29 cellular contexts compared by ENCODE assay signal in genomic region chr3:64680334-64680733, GRCh38.
"Had no signal": no experiment of that assay in that cellular context is flagged by ENCODE, and none has a peak within 500 bp of the region (broad histone marks: within the 10 kb centered on the region; RNA-seq: fewer than 3 reads in every experiment).

No MANE protein-coding gene starts in this region.

- H3K27ac ChIP-seq: stomach, suprapubic skin, testis, thoracic aorta, thyroid gland, tibial artery, transverse colon, upper lobe of left lung, upper lobe of right lung, uterus, vagina had no signal

- FAIRE-seq: urothelium cell line had no signal

- H3K4me1 ChIP-seq: uterus had no signal

- H3K4me3 ChIP-seq: stomach, suprapubic skin, testis, thoracic aorta, thyroid gland, tibial artery, tibial nerve, transverse colon, upper lobe of left lung, upper lobe of right lung, uterus, vagina had no signal

- H3K4me3 Mint-ChIP-seq: stimulated activated effector memory CD8-positive, alpha-beta T cell treated with anti-CD3 and anti-CD28 coated beads, Interleukin-12 subunit alpha, Interleukin-12 subunit beta, amount 100 ng/mL, for 72 hours; stimulated activated memory B cell treated with anti-CD40 and anti-IgM and Interleukin-4, amounts not matched to agents 10 μg/mL and 1 μg/mL and 100 μg/mL, for 72 hours; stimulated activated naive B cell treated with anti-CD40 and anti-IgM and Interleukin-4, amounts not matched to agents 10 μg/mL and 1 μg/mL and 100 μg/mL, for 72 hours; stimulated activated naive CD8-positive, alpha-beta T cell treated with anti-CD3 and anti-CD28 coated beads, Interleukin-15, amount 100 ng/mL, for 72 hours; stimulated activated naive CD8-positive, alpha-beta T cell treated with anti-CD3 and anti-CD28 coated beads, Interleukin-15, Interleukin-2, amounts not matched to agents 100 ng/mL and 50 ng/mL, for 24 hours; type B pancreatic cell had no signal

- H3K9me3 ChIP-seq: stomach, suprapubic skin, testis, thoracic aorta, thyroid gland, tibial artery, tibial nerve, transverse colon, upper lobe of left lung, upper lobe of right lung, uterus, vagina had no signal

- H3K4me1 Mint-ChIP-seq: stimulated activated effector memory CD8-positive, alpha-beta T cell treated with anti-CD3 and anti-CD28 coated beads, Interleukin-12 subunit alpha, Interleukin-12 subunit beta, amount 100 ng/mL, for 72 hours; stimulated activated memory B cell treated with anti-CD40 and anti-IgM and Interleukin-4, amounts not matched to agents 10 μg/mL and 1 μg/mL and 100 μg/mL, for 72 hours; stimulated activated naive B cell treated with anti-CD40 and anti-IgM and Interleukin-4, amounts not matched to agents 10 μg/mL and 1 μg/mL and 100 μg/mL, for 72 hours had no signal

- H3K27ac Mint-ChIP-seq: stimulated activated effector memory CD8-positive, alpha-beta T cell treated with anti-CD3 and anti-CD28 coated beads, Interleukin-12 subunit alpha, Interleukin-12 subunit beta, amount 100 ng/mL, for 72 hours; stimulated activated memory B cell treated with anti-CD40 and anti-IgM and Interleukin-4, amounts not matched to agents 10 μg/mL and 1 μg/mL and 100 μg/mL, for 72 hours; stimulated activated naive B cell treated with anti-CD40 and anti-IgM and Interleukin-4, amounts not matched to agents 10 μg/mL and 1 μg/mL and 100 μg/mL, for 72 hours; stimulated activated naive CD8-positive, alpha-beta T cell treated with anti-CD3 and anti-CD28 coated beads, Interleukin-15, amount 100 ng/mL, for 72 hours; stimulated activated naive CD8-positive, alpha-beta T cell treated with anti-CD3 and anti-CD28 coated beads, Interleukin-15, Interleukin-2, amounts not matched to agents 100 ng/mL and 50 ng/mL, for 24 hours; type B pancreatic cell had no signal

- H3K9me3 Mint-ChIP-seq: stimulated activated naive CD8-positive, alpha-beta T cell treated with anti-CD3 and anti-CD28 coated beads, Interleukin-15, amount 100 ng/mL, for 72 hours; stimulated activated naive CD8-positive, alpha-beta T cell treated with anti-CD3 and anti-CD28 coated beads, Interleukin-15, Interleukin-2, amounts not matched to agents 100 ng/mL and 50 ng/mL, for 24 hours; type B pancreatic cell had no signal

- DNase-seq: stimulated activated CD4-positive, alpha-beta T cell treated with anti-CD3 and anti-CD28 coated beads, Interleukin-2, amount 100 ng/mL, for 48 hours; stimulated activated CD4-positive, alpha-beta T cell treated with anti-CD3 and anti-CD28 coated beads, Interleukin-4, amount 100 ng/mL, for 1 hour; stimulated activated CD4-positive, alpha-beta T cell treated with anti-CD3 and anti-CD28 coated beads, Interleukin-4, amount 100 ng/mL, for 24 hours; stimulated activated CD4-positive, alpha-beta T cell treated with anti-CD3 and anti-CD28 coated beads, Interleukin-4, amount 100 ng/mL, for 4 hours; stimulated activated CD8-positive, alpha-beta memory T cell treated with anti-CD3 and anti-CD28 coated beads, Interleukin-4, amount 100 ng/mL, for 48 hours; stimulated activated naive B cell treated with anti-CD40 and anti-IgM and Interleukin-4, amounts not matched to agents 10 μg/mL and 1 μg/mL and 100 μg/mL, for 72 hours; stimulated activated naive CD4-positive, alpha-beta T cell; stimulated activated naive CD4-positive, alpha-beta T cell treated with Interleukin-2 at 50 U/mL for 16 hours; stimulated activated naive CD8-positive, alpha-beta T cell treated with anti-CD3 and anti-CD28 coated beads, Interleukin-15, amount 100 ng/mL, for 72 hours; stimulated activated naive CD8-positive, alpha-beta T cell treated with anti-CD3 and anti-CD28 coated beads, Interleukin-15, Interleukin-2, amounts not matched to agents 100 U/mL and 50 U/mL, for 24 hours; stomach; substantia nigra; testis; thyroid gland; tibial artery; transverse colon; trophoblast cell; upper lobe of left lung; upper lobe of right lung; uterus had no signal

- H3K27me3 ChIP-seq: testis, thyroid gland, tibial artery, tibial nerve, upper lobe of left lung, upper lobe of right lung, uterus, vagina had no signal

- ATAC-seq: stimulated activated effector memory CD8-positive, alpha-beta T cell treated with anti-CD3 and anti-CD28 coated beads, Interleukin-12 subunit alpha, Interleukin-12 subunit beta, amount 100 ng/mL, for 72 hours; stimulated activated memory B cell treated with anti-CD40 and anti-IgM and Interleukin-4, amounts not matched to agents 10 μg/mL and 1 μg/mL and 100 μg/mL, for 72 hours; stimulated activated naive B cell treated with anti-CD40 and anti-IgM and Interleukin-4, amounts not matched to agents 10 μg/mL and 1 μg/mL and 100 μg/mL, for 72 hours; stimulated activated naive CD8-positive, alpha-beta T cell treated with anti-CD3 and anti-CD28 coated beads, Interleukin-15, amount 100 ng/mL, for 72 hours; stimulated activated naive CD8-positive, alpha-beta T cell treated with anti-CD3 and anti-CD28 coated beads, Interleukin-15, Interleukin-2, amounts not matched to agents 100 U/mL and 50 U/mL, for 24 hours; upper lobe of right lung had no signal

- H3K36me3 ChIP-seq: thoracic aorta, uterus had no signal

- H3K36me3 Mint-ChIP-seq: stimulated activated effector memory CD8-positive, alpha-beta T cell treated with anti-CD3 and anti-CD28 coated beads, Interleukin-12 subunit alpha, Interleukin-12 subunit beta, amount 100 ng/mL, for 72 hours; stimulated activated memory B cell treated with anti-CD40 and anti-IgM and Interleukin-4, amounts not matched to agents 10 μg/mL and 1 μg/mL and 100 μg/mL, for 72 hours; stimulated activated naive B cell treated with anti-CD40 and anti-IgM and Interleukin-4, amounts not matched to agents 10 μg/mL and 1 μg/mL and 100 μg/mL, for 72 hours had no signal
